18 cellular contexts compared by ENCODE assay signal in genomic region chr12:41619705-41620104, GRCh38.
DNase-seq lines count a peak whose midpoint lies in the region; TF ChIP-seq lines count a peak whose summit lies in the region.
"Had no signal": no experiment of that assay in that cellular context is flagged by ENCODE, and none has a peak within 500 bp of the region (broad histone marks: within the 10 kb centered on the region; RNA-seq: fewer than 3 reads in every experiment).

No MANE protein-coding gene starts in this region.

- H3K4me1 Mint-ChIP-seq in activated CD4-positive, alpha-beta T cell treated with anti-CD3 and anti-CD28 coated beads, Interleukin-2, amount 10 ng/mL, durations not matched to agents 7 days and 5 days: no peaks in the 10 kb centered on the region
- H3K4me1 Mint-ChIP-seq: T-cell had no signal

- H3K4me3 ChIP-seq in SK-N-MC (no peak overlapping the region), neural cell (ENCODE audit: low read length) (no peak overlapping the region)
- H3K4me3 ChIP-seq: BLaER1, GM23248, K562 had no signal

- H3K9me3 ChIP-seq in SK-N-MC (ENCODE audit: low read depth, low read length) (no peaks in the 10 kb centered on the region; the same call in 1 of the 2 replicates), neural cell (ENCODE audit: low read length) (no peaks in the 10 kb centered on the region)
- H3K9me3 ChIP-seq: BLaER1, SK-N-SH had no signal

- H3K4me3 Mint-ChIP-seq in activated CD4-positive, alpha-beta T cell treated with anti-CD3 and anti-CD28 coated beads, Interleukin-2, amount 10 ng/mL, durations not matched to agents 7 days and 5 days: no peak overlapping the region
- H3K4me3 Mint-ChIP-seq: CD8-positive, alpha-beta T cell; T-cell had no signal

- no peaks in the 10 kb centered on the region for H4K20me1 ChIP-seq in neural cell (ENCODE audit: insufficient read depth)
- H4K20me1 ChIP-seq: BLaER1 had no signal

- no peaks in the 10 kb centered on the region for H3K36me3 ChIP-seq in SK-N-MC (ENCODE audit: insufficient read depth, low read length)
- no peaks in the 10 kb centered on the region for H3K36me3 ChIP-seq in neural cell (ENCODE audit: insufficient read depth, low read length)
- H3K36me3 ChIP-seq: BLaER1 had no signal

- no peaks in the 10 kb centered on the region for H3F3A ChIP-seq in neural cell (ENCODE audit: insufficient read depth, low read length, poor library complexity, severe bottlenecking)

- H3K27me3 Mint-ChIP-seq in activated CD4-positive, alpha-beta T cell treated with anti-CD3 and anti-CD28 coated beads, Interleukin-2, amount 10 ng/mL, durations not matched to agents 7 days and 5 days: no peaks in the 10 kb centered on the region

- TF ChIP-seq RAD21 in neural cell (conservative IDR thresholded peaks at IDR 0.05): no peak

- H3K9me2 ChIP-seq in neural cell (ENCODE audit: insufficient read depth, low read length): no peaks in the 10 kb centered on the region
- H3K9me2 ChIP-seq: SK-N-SH had no signal

- H3K27ac ChIP-seq in SK-N-MC: no peak overlapping the region
- H3K27ac ChIP-seq in neural cell (ENCODE audit: low read length): no peak overlapping the region
- H3K27ac ChIP-seq: BLaER1, GM23248 had no signal

- no peak overlapping the region for H3K27ac Mint-ChIP-seq in activated CD4-positive, alpha-beta T cell treated with anti-CD3 and anti-CD28 coated beads, Interleukin-2, amount 10 ng/mL, durations not matched to agents 7 days and 5 days
- H3K27ac Mint-ChIP-seq: CD8-positive, alpha-beta T cell; T-cell had no signal

- no peak overlapping the region for H3K9ac ChIP-seq in SK-N-MC (ENCODE audit: insufficient read length)
- H3K9ac ChIP-seq in neural cell (ENCODE audit: low read length): no peak overlapping the region
- H3K9ac ChIP-seq: BLaER1, GM23248, SK-N-SH had no signal

- H3K4me2 ChIP-seq in neural cell (ENCODE audit: low read length): peak overlapping the region; percentile 41
- H3K4me2 ChIP-seq: BLaER1, SK-N-SH had no signal

- TF ChIP-seq CTCF in neural cell (IDR thresholded peaks at IDR 0.05; ENCODE audit: poor library complexity, severe bottlenecking): no peak

- H3K27me3 ChIP-seq in neural cell (ENCODE audit: insufficient read depth, low read depth, low read length): no peaks in the 10 kb centered on the region
- H3K27me3 ChIP-seq: BLaER1 had no signal

- CTCF ChIA-PET in activated CD4-positive, alpha-beta T cell treated with anti-CD3 and anti-CD28 coated beads, Interleukin-2, amount 10 ng/mL, durations not matched to agents 7 days and 5 days (lab: Charles Lee): no interaction called here

- POLR2A ChIA-PET in activated CD4-positive, alpha-beta T cell treated with anti-CD3 and anti-CD28 coated beads, Interleukin-2, amount 10 ng/mL, durations not matched to agents 7 days and 5 days (lab: Charles Lee): no interaction called here

- H3K9me3 Mint-ChIP-seq in activated CD4-positive, alpha-beta T cell treated with anti-CD3 and anti-CD28 coated beads, Interleukin-2, amount 10 ng/mL, durations not matched to agents 7 days and 5 days: no peaks in the 10 kb centered on the region
- H3K9me3 Mint-ChIP-seq: CD8-positive, alpha-beta T cell had no signal

- no peaks in the 10 kb centered on the region for H3K79me2 ChIP-seq in neural cell (replicated peaks; ENCODE audit: insufficient read depth, low read length)

- DNase-seq in NCI-H2081 (lab: John Stamatoyannopoulos, UW): peak; percentile 15 to 47
- DNase-seq in NCI-H2081 treated with DMSO at 0.1 percent for 48 hours (lab: John Stamatoyannopoulos, UW): no peak
- DNase-seq in NCI-H1930 (lab: John Stamatoyannopoulos, UW): peak; percentile 52 to 62
- peak; percentile 55 for DNase-seq in SK-N-MC (ENCODE audit: low read depth, low spot score)
- DNase-seq in dermis blood vessel endothelial cell: no peak
- no peak for DNase-seq in activated CD4-positive, alpha-beta T cell treated with anti-CD3 and anti-CD28 coated beads, Interleukin-2, amount 10 ng/mL, durations not matched to agents 7 days and 5 days
- no peak for DNase-seq in HCEC 1CT
- DNase-seq: CD8-positive, alpha-beta T cell; DND-41; GM23248; NCI-H1694 treated with DMSO at 0.1 percent for 48 hours; NCI-H2227 treated with DMSO at 0.1 percent for 48 hours; NCI-H526; SK-N-SH; T-cell had no signal

- TF ChIP-seq EP300 in neural cell (conservative IDR thresholded peaks at IDR 0.05; ENCODE audit: poor library complexity, severe bottlenecking): no peak

- H2AFZ ChIP-seq in neural cell (ENCODE audit: low read depth, low read length): no peak overlapping the region
- H2AFZ ChIP-seq: GM23248 had no signal

- no peaks in the 10 kb centered on the region for H3K36me3 Mint-ChIP-seq in activated CD4-positive, alpha-beta T cell treated with anti-CD3 and anti-CD28 coated beads, Interleukin-2, amount 10 ng/mL, durations not matched to agents 7 days and 5 days (ENCODE audit: low read depth)
- H3K36me3 Mint-ChIP-seq: CD8-positive, alpha-beta T cell; T-cell had no signal

TF ChIP-seq in neural cell, 6 proteins besides CTCF, POLR2A, EP300 and RAD21:
- TF ChIP-seq REST (IDR thresholded peaks at IDR 0.05; ENCODE audit: borderline replicate concordance) (no peak), POLR2AphosphoS5 (IDR thresholded peaks at IDR 0.05) (no peak), EZH2 (IDR thresholded peaks at IDR 0.05; ENCODE audit: borderline replicate concordance, insufficient read depth, low read length, poor library complexity, severe bottlenecking) (no peak), TAF1 (IDR thresholded peaks at IDR 0.05; ENCODE audit: low read depth) (no peak), MXI1 (conservative IDR thresholded peaks at IDR 0.05; ENCODE audit: poor library complexity, severe bottlenecking) (no peak), SMC3 (conservative IDR thresholded peaks at IDR 0.05; ENCODE audit: poor library complexity) (no peak)
TF ChIP-seq in neural cell: peak in this region for 0.

Comparison
In these comparisons a context has a peak if more than half of its experiments do, and no peak if none do; other contexts are left out.
1. DNase-seq: peak in NCI-H2081 (2 of 2), NCI-H1930 (2 of 2) and SK-N-MC (single experiment); none in NCI-H2081 treated with DMSO at 0.1 percent for 48 hours (single experiment), dermis blood vessel endothelial cell (single experiment), activated CD4-positive, alpha-beta T cell treated with anti-CD3 and anti-CD28 coated beads, Interleukin-2, amount 10 ng/mL, durations not matched to agents 7 days and 5 days (single experiment) and HCEC 1CT (single experiment).